Comparison of ENCODE assay signal across 1 cellular context in genomic region chr18:12777543-12777942, GRCh38.
A peak's percentile ranks its signal among the peaks of the same experiment; 100 is the strongest.
TF ChIP-seq lines count a peak whose summit lies in the region.

No MANE protein-coding gene starts in this region.

TF ChIP-seq in H1, 55 proteins besides CTCF, POLR2A, EP300 and RAD21:
- no peak for TF ChIP-seq E2F6 (IDR thresholded peaks at IDR 0.05)
- TF ChIP-seq EZH2 (IDR thresholded peaks at IDR 0.05; ENCODE audit: low read depth, low read length, severe bottlenecking) = peak; percentile 31
- no peak for TF ChIP-seq POLR2AphosphoS5 (IDR thresholded peaks at IDR 0.05; ENCODE audit: low read depth, low read length)
- no peak for TF ChIP-seq HDAC6 (IDR thresholded peaks at IDR 0.05; ENCODE audit: low read depth, low read length)
- TF ChIP-seq KDM4A (IDR thresholded peaks at IDR 0.05; ENCODE audit: low read depth, low read length, severe bottlenecking) = peak; percentile 16
- TF ChIP-seq ATF3 (IDR thresholded peaks at IDR 0.05; ENCODE audit: insufficient read depth, low read depth, low read length) = no peak
